Comparison of ENCODE assay signal across 8 cellular contexts in genomic region chr10:101840102-101840684, GRCh38. TPM values are rescaled to one million over a fixed set of nuclear protein-coding genes. Genes with fewer than 3 reads are reported as not detected.
DNase-seq lines count a peak whose midpoint lies in the region; FAIRE-seq and TF ChIP-seq lines count a peak whose summit lies in the region.

No MANE protein-coding gene starts in this region.

- TF ChIP-seq POLR2A in H54 (IDR thresholded peaks at IDR 0.05; ENCODE audit: low read depth, low read length) (no peak), testis (IDR thresholded peaks at IDR 0.05) (no peak)

- H3K27ac ChIP-seq in ectodermal cell (ENCODE audit: insufficient read depth, low read depth, low read length, poor library complexity, severe bottlenecking) = no peak overlapping the region
- no peak overlapping the region for H3K27ac ChIP-seq in testis

- H3K9ac ChIP-seq in NT2/D1 (ENCODE audit: insufficient read length, low read depth) = peak overlapping the region; percentile 64

- FAIRE-seq in H54 (lab: Jason Lieb, UNC) = no peak

- no peak for TF ChIP-seq CTCF in testis (IDR thresholded peaks at IDR 0.05)

- intact Hi-C loops in testis (cut with DNase I; ENCODE audit: low total_unique reads) = loop anchor here (10.0 kb wide), 1 partner anchor 175 kb away; no protein-coding TSS in a partner anchor

- peak overlapping the region; percentile 46 for H3K4me3 ChIP-seq in NT2/D1 (ENCODE audit: insufficient read length, low read depth)
- peak overlapping the region; percentile 57 for H3K4me3 ChIP-seq in ectodermal cell (ENCODE audit: insufficient read depth, low read depth, low read length)
- peak overlapping the region; percentile 36 for H3K4me3 ChIP-seq in neuron (ENCODE audit: low read length)
- peak overlapping the region in 1 of 2 donors; percentile 39 for H3K4me3 ChIP-seq in testis

- no peak overlapping the region for H2AFZ ChIP-seq in neuron (ENCODE audit: low read depth, low read length)

- DNase-seq in DMS79 treated with DMSO at 0.1 percent for 48 hours (lab: John Stamatoyannopoulos, UW) (peak; percentile 21), DMS79 (lab: John Stamatoyannopoulos, UW) (no peak), NT2/D1 (ENCODE audit: low read depth, low spot score) (no peak), hepatic stellate cell (ENCODE audit: low spot score) (no peak), H54 (ENCODE audit: insufficient read length, low spot score) (no peak), testis (no peak)

- H3K4me1 ChIP-seq in NT2/D1 (ENCODE audit: insufficient read depth, insufficient read length) (peaks cover 10% of the 10 kb centered on the region), ectodermal cell (ENCODE audit: control insufficient read depth, insufficient read depth, low read length) (peaks cover 39% of the 10 kb centered on the region), neuron (ENCODE audit: insufficient read depth, low read length) (peaks cover 24% of the 10 kb centered on the region), testis (peaks cover 20% of the 10 kb centered on the region)

- H3K27me3 ChIP-seq in NT2/D1 (ENCODE audit: insufficient read depth, insufficient read length) (peaks cover 22% of the 10 kb centered on the region), ectodermal cell (ENCODE audit: control insufficient read depth, insufficient read depth, low read length, poor library complexity, severe bottlenecking) (peaks cover 35% of the 10 kb centered on the region), neuron (ENCODE audit: insufficient read depth, low read length) (no peaks in the 10 kb centered on the region), testis (no peaks in the 10 kb centered on the region)

- H3K36me3 ChIP-seq in NT2/D1 (ENCODE audit: insufficient read depth, insufficient read length, low read length) (no peaks in the 10 kb centered on the region), ectodermal cell (ENCODE audit: control insufficient read depth, insufficient read depth, low read length) (no peaks in the 10 kb centered on the region), neuron (ENCODE audit: insufficient read depth, low read length) (no peaks in the 10 kb centered on the region), testis (ENCODE audit: low read depth, missing control alignments) (no peaks in the 10 kb centered on the region)

- H3K9me3 ChIP-seq in NT2/D1 (ENCODE audit: insufficient read depth, low read length) (no peaks in the 10 kb centered on the region), ectodermal cell (ENCODE audit: control insufficient read depth, low read length) (no peaks in the 10 kb centered on the region), neuron (ENCODE audit: low read length) (no peaks in the 10 kb centered on the region), testis (no peaks in the 10 kb centered on the region)

- WGBS in ectodermal cell, 2 experiments = 2 to 4% methylated on average over 17 to 19 of the region's 19 CpGs
- 9 to 10% methylated on average over 17 to 19 of the region's 19 CpGs for WGBS in testis, 2 donors

RNA-seq across cellular contexts. Expression of gene KCNIP2, which starts 3.4 kb away (rescaled TPM):
- polyA plus RNA-seq in ectodermal cell (2013, experiment 1 of 4) = 9.7 TPM
- 9.2 TPM for polyA plus RNA-seq in ectodermal cell (2013, experiment 2 of 4)
- polyA plus RNA-seq in ectodermal cell (2013, experiment 3 of 4) = 7.5 TPM
- polyA plus RNA-seq in ectodermal cell (2013, experiment 4 of 4) = 11.9 TPM
- 1 to 10 TPM; 5.6 to 6.8 TPM for total RNA-seq in testis
- polyA plus RNA-seq in testis (ENCODE audit: insufficient read depth, low read depth, low replicate concordance) = 5.1 TPM

RNA-seq across cellular contexts. Expression of gene OGA, which starts 21.9 kb away (rescaled TPM):
- polyA plus RNA-seq in ectodermal cell (2013, experiment 1 of 4) = 153 TPM
- 178 TPM for polyA plus RNA-seq in ectodermal cell (2013, experiment 2 of 4)
- 120 TPM for polyA plus RNA-seq in ectodermal cell (2013, experiment 3 of 4)
- 142 TPM for polyA plus RNA-seq in ectodermal cell (2013, experiment 4 of 4)
- 100 to 1,000 TPM; 161 to 215 TPM for total RNA-seq in testis
- 93.3 TPM for polyA plus RNA-seq in testis (ENCODE audit: insufficient read depth, low read depth, low replicate concordance)

RNA-seq across cellular contexts. Expression of gene NPM3, which starts 56.9 kb away (rescaled TPM):
- 71.5 TPM for polyA plus RNA-seq in ectodermal cell (2013, experiment 1 of 4)
- 65.6 TPM for polyA plus RNA-seq in ectodermal cell (2013, experiment 2 of 4)
- 66.9 TPM for polyA plus RNA-seq in ectodermal cell (2013, experiment 3 of 4)
- polyA plus RNA-seq in ectodermal cell (2013, experiment 4 of 4) = 78.8 TPM
- 10 to 100 TPM; 38.9 to 64.5 TPM for total RNA-seq in testis
- 40.9 TPM for polyA plus RNA-seq in testis (ENCODE audit: insufficient read depth, low read depth, low replicate concordance)
